Comparison of ENCODE assay signal across 13 cellular contexts in the genomic region with DNA sequence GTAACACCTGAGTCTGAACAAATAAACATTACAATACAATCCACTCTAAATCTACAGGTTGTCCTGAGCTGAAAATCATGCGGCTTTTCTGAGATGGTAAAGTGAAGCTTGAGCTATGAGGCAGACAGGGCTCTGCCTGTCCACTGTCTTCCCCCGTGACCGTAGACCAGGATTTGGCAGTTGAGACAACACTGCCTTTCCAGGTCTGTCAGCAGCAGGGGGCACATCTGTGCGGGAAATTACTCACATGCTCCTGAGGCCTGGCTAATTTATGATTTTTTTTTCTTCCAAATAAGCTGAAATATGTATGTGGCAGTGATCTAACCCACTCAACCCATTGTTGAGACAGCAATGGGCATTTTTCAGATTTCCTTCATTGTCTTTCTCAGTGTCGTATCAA.
A peak's percentile ranks its signal among the peaks of the same experiment; 100 is the strongest.
DNase-seq lines count a peak whose midpoint lies in the region; ATAC-seq and TF ChIP-seq lines count a peak whose summit lies in the region.
"Had no signal": no experiment of that assay in that cellular context is flagged by ENCODE, and none has a peak within 500 bp of the region (broad histone marks: within the 10 kb centered on the region; RNA-seq: fewer than 3 reads in every experiment).

No MANE protein-coding gene starts in this region.

- no peaks in the 10 kb centered on the region for H3K9me3 ChIP-seq in SK-N-SH
- peaks cover 12% of the 10 kb centered on the region; the same call in 1 of the 2 replicates for H3K9me3 ChIP-seq in Karpas-422 (ENCODE audit: low read length)
- H3K9me3 ChIP-seq: thoracic aorta had no signal

- peak in 1 of 2 experiments; percentile 44; a peak in 2 of 4 replicates for TF ChIP-seq EP300 in SK-N-SH (IDR thresholded peaks at IDR 0.05; ENCODE audit: borderline replicate concordance in 1 of 2, low read depth in 1 of 2, low read length in 1 of 2)

- peak overlapping the region; percentile 35 to 85; a peak in 3 of 4 replicates for H3K27ac ChIP-seq in SK-N-SH (ENCODE audit: low read depth in 2 of 2, low read length in 1 of 2)
- H3K27ac ChIP-seq in Karpas-422 (ENCODE audit: low read length), result no peak overlapping the region
- H3K27ac ChIP-seq: thoracic aorta had no signal

- H3K4me1 ChIP-seq in SK-N-SH (ENCODE audit: control insufficient read depth in 1 of 2, insufficient read depth in 2 of 2, low read depth in 1 of 2, low read length in 1 of 2) (peaks cover 14 to 23% of the 10 kb centered on the region in 2 experiments; a peak in 3 of 4 replicates), Karpas-422 (ENCODE audit: low read length) (no peaks in the 10 kb centered on the region)

- WGBS in SK-N-SH (ENCODE audit: low lambda C conversion rate), result 19% methylated on average over 5 of the region's 5 CpGs

- no peak overlapping the region for H2AFZ ChIP-seq in SK-N-SH (ENCODE audit: low read depth)
- H2AFZ ChIP-seq in Karpas-422 (ENCODE audit: low read length), result no peak overlapping the region

- H3K4me3 ChIP-seq in SK-N-SH (ENCODE audit: low read depth in 2 of 2, low read length in 1 of 2) (peak overlapping the region in 1 of 2 experiments; percentile 11; a peak in 1 of 4 replicates), foreskin fibroblast (ENCODE audit: low read depth in 1 of 2, low read length in 2 of 2) (no peak overlapping the region), Karpas-422 (ENCODE audit: low read length) (no peak overlapping the region)
- H3K4me3 ChIP-seq: thoracic aorta had no signal

- POLR2A ChIA-PET in SK-N-SH (lab: Yijun Ruan, JAX), result no interaction called here

- no peaks in the 10 kb centered on the region for H3K9me2 ChIP-seq in SK-N-SH
- H3K9me2 ChIP-seq in Karpas-422 (replicated peaks; ENCODE audit: insufficient read depth, low read length), result no peaks in the 10 kb centered on the region

- H3K79me2 ChIP-seq in SK-N-SH (ENCODE audit: insufficient read depth) (0 out of 2 replicates have a peak, but pooled peaks cover 4% of the 10 kb centered on the region), Karpas-422 (ENCODE audit: low read length) (no peaks in the 10 kb centered on the region)

- peak; percentile 77 for TF ChIP-seq RAD21 in SK-N-SH (IDR thresholded peaks at IDR 0.05; ENCODE audit: low read length)

- no peaks in the 10 kb centered on the region for H4K20me1 ChIP-seq in SK-N-SH (ENCODE audit: insufficient read depth)
- no peaks in the 10 kb centered on the region for H4K20me1 ChIP-seq in Karpas-422 (ENCODE audit: insufficient read depth, low read depth, low read length)

- DNase-seq in ELR (ENCODE audit: low read depth), result peak; percentile 19
- peak; percentile 72 for DNase-seq in SK-N-SH
- peak in 1 of 2 donors; percentile 74 for DNase-seq in foreskin fibroblast
- DNase-seq in pons (ENCODE audit: low spot score), result peak; percentile 82
- no peak for DNase-seq in activated CD4-positive, alpha-beta T cell treated with anti-CD3 and anti-CD28 coated beads, Interleukin-2, amount 50 U/mL, for 4 hours
- DNase-seq in stimulated activated CD4-positive, alpha-beta T cell treated with anti-CD3 and anti-CD28 coated beads, Interleukin-2, amount 100 ng/mL, for 48 hours, result no peak
- DNase-seq in Karpas-422, result no peak
- DNase-seq: activated CD4-positive, alpha-beta T cell treated with anti-CD3 and anti-CD28 coated beads, Interleukin-2, amount 10 ng/mL, durations not matched to agents 24 days and 14 days; activated naive CD8-positive, alpha-beta T cell treated with anti-CD3 and anti-CD28 coated beads, Interleukin-2, amount 10 ng/mL, durations not matched to agents 7 days and 5 days; foreskin melanocyte had no signal

- peak; percentile 46 for TF ChIP-seq CTCF in SK-N-SH (IDR thresholded peaks at IDR 0.05)
- peak; percentile 18 for TF ChIP-seq CTCF in foreskin fibroblast (IDR thresholded peaks at IDR 0.05; ENCODE audit: low read depth, low read length)

- H3K36me3 ChIP-seq in SK-N-SH (replicated peaks in 1 of 2; ENCODE audit: control insufficient read depth in 1 of 2, insufficient read depth in 2 of 2, low read length in 1 of 2) (no peaks in the 10 kb centered on the region), Karpas-422 (ENCODE audit: insufficient read depth, low read length) (no peaks in the 10 kb centered on the region)
- H3K36me3 ChIP-seq: thoracic aorta had no signal

- H3K27me3 ChIP-seq in SK-N-SH (ENCODE audit: insufficient read depth) (no peaks in the 10 kb centered on the region), Karpas-422 (ENCODE audit: low read length) (no peaks in the 10 kb centered on the region)

- CTCF ChIA-PET in SK-N-SH (lab: Yijun Ruan, JAX), result interaction anchor here (0.6 to 2.2 kb wide), 22 partner anchors 9 to 648 kb away, joined by 3 to 10 read pairs (median 3); no protein-coding TSS in a partner anchor

- H3K9ac ChIP-seq in SK-N-SH (no peak overlapping the region), Karpas-422 (ENCODE audit: low read length) (no peak overlapping the region)

- H3F3A ChIP-seq in SK-N-SH (replicated peaks; ENCODE audit: insufficient read depth), result peaks cover 3% of the 10 kb centered on the region

- ATAC-seq in GM18909 (IDR thresholded peaks at IDR 0.05; ENCODE audit: poor library complexity, unreplicated experiment), result no peak
- ATAC-seq: Panc1 had no signal

- H3K4me2 ChIP-seq in SK-N-SH (peak overlapping the region; percentile 39), Karpas-422 (ENCODE audit: low read depth, low read length, poor library complexity, severe bottlenecking) (no peak overlapping the region)

TF ChIP-seq in SK-N-SH, 30 proteins besides CTCF, POLR2A, EP300 and RAD21:
- peak; percentile 63 for TF ChIP-seq TCF12 (IDR thresholded peaks at IDR 0.05)
- peak; percentile 76 for TF ChIP-seq MXI1 (IDR thresholded peaks at IDR 0.05; ENCODE audit: low read depth, low read length)
- TF ChIP-seq, protein P1, sequence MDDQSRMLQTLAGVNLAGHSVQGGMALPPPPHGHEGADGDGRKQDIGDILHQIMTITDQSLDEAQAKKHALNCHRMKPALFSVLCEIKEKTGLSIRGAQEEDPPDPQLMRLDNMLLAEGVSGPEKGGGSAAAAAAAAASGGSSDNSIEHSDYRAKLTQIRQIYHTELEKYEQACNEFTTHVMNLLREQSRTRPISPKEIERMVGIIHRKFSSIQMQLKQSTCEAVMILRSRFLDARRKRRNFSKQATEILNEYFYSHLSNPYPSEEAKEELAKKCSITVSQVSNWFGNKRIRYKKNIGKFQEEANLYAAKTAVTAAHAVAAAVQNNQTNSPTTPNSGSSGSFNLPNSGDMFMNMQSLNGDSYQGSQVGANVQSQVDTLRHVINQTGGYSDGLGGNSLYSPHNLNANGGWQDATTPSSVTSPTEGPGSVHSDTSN (IDR thresholded peaks at IDR 0.05), result 0 out of 2 replicates have a peak, but pooled peaks have one; percentile 25
- TF ChIP-seq YY1 (IDR thresholded peaks at IDR 0.05; ENCODE audit: low read depth), result no peak
- TF ChIP-seq SMC3 (IDR thresholded peaks at IDR 0.05; ENCODE audit: low read depth, low read length), result peak; percentile 73
- peak; percentile 57 for TF ChIP-seq CHD2 (IDR thresholded peaks at IDR 0.05; ENCODE audit: low read length, partially characterized antibody)
- no peak for TF ChIP-seq RFX5 (IDR thresholded peaks at IDR 0.05; ENCODE audit: low read length)

Comparison
In these comparisons a context has a peak if more than half of its experiments do, and no peak if none do; other contexts are left out.
1. DNase-seq: peak in ELR (single experiment), SK-N-SH (single experiment) and pons (single experiment); none in activated CD4-positive, alpha-beta T cell treated with anti-CD3 and anti-CD28 coated beads, Interleukin-2, amount 50 U/mL, for 4 hours (0 of 2), stimulated activated CD4-positive, alpha-beta T cell treated with anti-CD3 and anti-CD28 coated beads, Interleukin-2, amount 100 ng/mL, for 48 hours (0 of 2) and Karpas-422 (single experiment).